14 cellular contexts compared by ENCODE assay signal in genomic region chr2:224881846-224882245, GRCh38.
A peak's percentile ranks its signal among the peaks of the same experiment; 100 is the strongest.
DNase-seq lines count a peak whose midpoint lies in the region; ATAC-seq, FAIRE-seq and TF ChIP-seq lines count a peak whose summit lies in the region.
"Had no signal": no experiment of that assay in that cellular context is flagged by ENCODE, and none has a peak within 500 bp of the region (broad histone marks: within the 10 kb centered on the region; RNA-seq: fewer than 3 reads in every experiment).

No MANE protein-coding gene starts in this region.

- H4K91ac ChIP-seq in trophoblast cell (ENCODE audit: low read depth, low read length): no peak overlapping the region

- no peaks in the 10 kb centered on the region for H3K27me3 ChIP-seq in upper lobe of right lung
- no peaks in the 10 kb centered on the region for H3K27me3 ChIP-seq in trophoblast cell (ENCODE audit: insufficient read depth, low read length)

- no peak overlapping the region for H3K27ac ChIP-seq in upper lobe of right lung
- no peak overlapping the region for H3K27ac ChIP-seq in trophoblast cell (ENCODE audit: low read depth, low read length)

- no peak for ATAC-seq in activated T-helper 17 cell treated with anti-CD3 and anti-CD28 coated beads, Interleukin-2, amount 50 U/mL, for 72 hours (replicated peaks)
- no peak for ATAC-seq in upper lobe of right lung

- H2BK5ac ChIP-seq in trophoblast cell (ENCODE audit: low read depth, low read length, poor library complexity): no peak overlapping the region

- no peak overlapping the region for H3K4ac ChIP-seq in trophoblast cell (ENCODE audit: low read depth, low read length)

- H2AFZ ChIP-seq in trophoblast cell (ENCODE audit: insufficient read depth, low read length, poor library complexity): no peak overlapping the region

- H2BK120ac ChIP-seq in trophoblast cell (ENCODE audit: insufficient read depth, low read length, poor library complexity): no peak overlapping the region

- no CpG with 5 or more reads among the region's 1 CpG for WGBS in trophoblast cell (ENCODE audit: extremely low coverage, insufficient coverage, insufficient read length)

- no peak for TF ChIP-seq CTCF in upper lobe of right lung (IDR thresholded peaks at IDR 0.05)

- H3K36me3 ChIP-seq in upper lobe of right lung (peaks cover 7% of the 10 kb centered on the region), trophoblast cell (ENCODE audit: control insufficient read depth in 1 of 2, insufficient read depth in 2 of 2, low read length in 2 of 2) (no peaks in the 10 kb centered on the region)

- no peak overlapping the region for H4K12ac ChIP-seq in trophoblast cell (ENCODE audit: low read depth, low read length)

- H3K18ac ChIP-seq in trophoblast cell (ENCODE audit: low read length): no peak overlapping the region

- DNase-seq in ACHN (peak; percentile 52), GM12891 (ENCODE audit: insufficient read length, low spot score) (no peak), immature natural killer cell (no peak), HuH-7.5 (ENCODE audit: low spot score) (no peak), NCI-H2029 treated with DMSO at 0.1 percent for 48 hours (lab: John Stamatoyannopoulos, UW) (no peak), upper lobe of right lung (no peak), trophoblast cell (no peak)
- DNase-seq: activated T-cell treated with anti-CD3 and anti-CD28 coated beads, Interleukin-2, amount 50 U/mL, for 4 hours; GF-D8; NCI-H2227 treated with DMSO at 0.1 percent for 48 hours; stimulated activated CD4-positive, alpha-beta T cell treated with anti-CD3 and anti-CD28 coated beads, Interleukin-1b, Interleukin-23, amount 100 ng/mL, for 48 hours; stimulated activated naive CD4-positive, alpha-beta T cell had no signal

- no peaks in the 10 kb centered on the region for H3K9me3 Mint-ChIP-seq in activated T-helper 17 cell treated with anti-CD3 and anti-CD28 coated beads, Interleukin-2, amount 50 U/mL, for 72 hours
- H3K9me3 Mint-ChIP-seq in immature natural killer cell: no peaks in the 10 kb centered on the region
- H3K9me3 Mint-ChIP-seq: activated T-cell treated with anti-CD3 and anti-CD28 coated beads, Interleukin-2, amount 50 U/mL, for 4 hours had no signal

- no peak overlapping the region for H2AK5ac ChIP-seq in trophoblast cell (ENCODE audit: low read length)

- no peak overlapping the region for H3K14ac ChIP-seq in trophoblast cell (ENCODE audit: low read length)

- peak; percentile 78 for FAIRE-seq in GM12891 (lab: Jason Lieb, UNC)

- H2BK12ac ChIP-seq in trophoblast cell (ENCODE audit: low read length): no peak overlapping the region

- H3K36me3 Mint-ChIP-seq in activated T-helper 17 cell treated with anti-CD3 and anti-CD28 coated beads, Interleukin-2, amount 50 U/mL, for 72 hours (ENCODE audit: low read depth): peaks cover 100% of the 10 kb centered on the region
- peaks cover 43 to 60% (median 44%) of the 10 kb centered on the region in 3 donors for H3K36me3 Mint-ChIP-seq in immature natural killer cell

- no peaks in the 10 kb centered on the region for H3K27me3 Mint-ChIP-seq in activated T-helper 17 cell treated with anti-CD3 and anti-CD28 coated beads, Interleukin-2, amount 50 U/mL, for 72 hours
- peaks cover 0 to 1% (median 0%) of the 10 kb centered on the region in 3 donors for H3K27me3 Mint-ChIP-seq in immature natural killer cell (ENCODE audit: low read depth in 3 of 3)
- H3K27me3 Mint-ChIP-seq: progenitor cell of endocrine pancreas had no signal

- in situ Hi-C loops in ACHN (cut with HindIII; ENCODE audit: low pct_ligation_motif_present, low pct_unique_long_range_greater_than_20kb, low sequenced_read_pairs): no loop called here

- no peaks in the 10 kb centered on the region for H3K9me3 ChIP-seq in upper lobe of right lung
- no peaks in the 10 kb centered on the region for H3K9me3 ChIP-seq in trophoblast cell (ENCODE audit: insufficient read depth, low read depth, low read length)

- peak overlapping the region; percentile 43 for H3K4me3 Mint-ChIP-seq in activated T-helper 17 cell treated with anti-CD3 and anti-CD28 coated beads, Interleukin-2, amount 50 U/mL, for 72 hours
- H3K4me3 Mint-ChIP-seq in immature natural killer cell: no peak overlapping the region
- H3K4me3 Mint-ChIP-seq: activated T-cell treated with anti-CD3 and anti-CD28 coated beads, Interleukin-2, amount 50 U/mL, for 4 hours had no signal

- intact Hi-C loops in upper lobe of right lung (cut with DNase I): no loop called here

- H3K4me1 ChIP-seq in upper lobe of right lung (peaks cover 7% of the 10 kb centered on the region), trophoblast cell (ENCODE audit: control insufficient read depth in 1 of 2, insufficient read depth in 2 of 2, low read length in 2 of 2) (no peaks in the 10 kb centered on the region)

- H4K8ac ChIP-seq in trophoblast cell (ENCODE audit: low read depth, low read length): no peak overlapping the region

- H3K9ac ChIP-seq in trophoblast cell (ENCODE audit: low read length): no peak overlapping the region

- no peak overlapping the region for H3K23ac ChIP-seq in trophoblast cell (ENCODE audit: low read length)

- TF ChIP-seq POLR2A in GM12891 (IDR thresholded peaks at IDR 0.05; ENCODE audit: low read depth, low read length): no peak

- peak overlapping the region; percentile 81 for H3K27ac Mint-ChIP-seq in activated T-helper 17 cell treated with anti-CD3 and anti-CD28 coated beads, Interleukin-2, amount 50 U/mL, for 72 hours
- H3K27ac Mint-ChIP-seq in immature natural killer cell: peak overlapping the region; percentile 1 to 79 (median 60)
- H3K27ac Mint-ChIP-seq: progenitor cell of endocrine pancreas had no signal

- H3K79me1 ChIP-seq in trophoblast cell (ENCODE audit: low read length): no peaks in the 10 kb centered on the region

- no peaks in the 10 kb centered on the region for H3K79me2 ChIP-seq in trophoblast cell (ENCODE audit: control insufficient read depth, insufficient read depth, low read length, poor library complexity)

- H3K4me3 ChIP-seq in upper lobe of right lung (no peak overlapping the region), trophoblast cell (ENCODE audit: low read depth, low read length) (no peak overlapping the region)

- H3K4me2 ChIP-seq in trophoblast cell (ENCODE audit: low read length): no peak overlapping the region

- H3K4me1 Mint-ChIP-seq in activated T-helper 17 cell treated with anti-CD3 and anti-CD28 coated beads, Interleukin-2, amount 50 U/mL, for 72 hours: peaks cover 49% of the 10 kb centered on the region
- peaks cover 14 to 44% of the 10 kb centered on the region in 2 donors for H3K4me1 Mint-ChIP-seq in immature natural killer cell

TF ChIP-seq in GM12891, 5 proteins besides CTCF, POLR2A, EP300 and RAD21:
- TF ChIP-seq PAX5 (IDR thresholded peaks at IDR 0.05; ENCODE audit: insufficient read depth, low read length, severe bottlenecking): no peak
- no peak for TF ChIP-seq SPI1 (IDR thresholded peaks at IDR 0.05; ENCODE audit: low read depth, low read length)
- no peak for TF ChIP-seq POLR2AphosphoS5 (IDR thresholded peaks at IDR 0.05; ENCODE audit: low read depth, low read length)
- TF ChIP-seq TAF1 (IDR thresholded peaks at IDR 0.05; ENCODE audit: low read depth, low read length): no peak
- no peak for TF ChIP-seq POU2F2 (IDR thresholded peaks at IDR 0.05; ENCODE audit: low read depth, low read length)
TF ChIP-seq in GM12891: peak in this region for 0.
